In genomic region chr19:20858218-20858617, GRCh38 we compare ENCODE assay signal across 22 cellular contexts.
"Had no signal": no experiment of that assay in that cellular context is flagged by ENCODE, and none has a peak within 500 bp of the region (broad histone marks: within the 10 kb centered on the region; RNA-seq: fewer than 3 reads in every experiment).

No MANE protein-coding gene starts in this region.

- H3K4me1 ChIP-seq: esophagus squamous epithelium, gastrocnemius medialis, psoas muscle, right atrium auricular region, spleen, testis had no signal

- H3K27me3 ChIP-seq: dorsolateral prefrontal cortex, esophagus squamous epithelium, gastrocnemius medialis, ovary, right atrium auricular region, spleen, testis had no signal

- H3K27ac ChIP-seq: dorsolateral prefrontal cortex, esophagus squamous epithelium, gastrocnemius medialis, ovary, psoas muscle, right atrium auricular region, spleen, testis had no signal

- H3K9me3 ChIP-seq: gastrocnemius medialis, ovary, psoas muscle, testis had no signal

- H3K4me1 Mint-ChIP-seq: activated T-helper 17 cell treated with anti-CD3 and anti-CD28 coated beads, Interleukin-2, amount 50 U/mL, for 72 hours; mesothelial cell of epicardium; naive thymus-derived CD8-positive, alpha-beta T cell had no signal

- DNase-seq: activated T-cell treated with anti-CD3 and anti-CD28 coated beads, Interleukin-2, amount 50 U/mL, for 1 hour; aorta; central memory CD4-positive, alpha-beta T cell; dorsolateral prefrontal cortex; effector memory CD8-positive, alpha-beta T cell; esophagus squamous epithelium; gastrocnemius medialis; hippocampal formation; left ventricle myocardium superior; mammary epithelial cell; naive thymus-derived CD8-positive, alpha-beta T cell; ovary; psoas muscle; spleen; stimulated activated CD4-positive, alpha-beta T cell treated with anti-CD3 and anti-CD28 coated beads, Interleukin-4, amount 100 ng/mL, for 1 hour; stimulated activated naive CD4-positive, alpha-beta T cell; testis had no signal

- H3K36me3 Mint-ChIP-seq: type B pancreatic cell had no signal

- ATAC-seq: activated naive CD4-positive, alpha-beta T cell treated with anti-CD3 and anti-CD28 coated beads, Interleukin-2, amount 50 U/mL, for 72 hours; activated T-helper 17 cell treated with anti-CD3 and anti-CD28 coated beads, Interleukin-2, amount 50 U/mL, for 72 hours; effector memory CD8-positive, alpha-beta T cell; gastrocnemius medialis; left ventricle myocardium superior; naive thymus-derived CD8-positive, alpha-beta T cell; psoas muscle had no signal

- H3K27ac Mint-ChIP-seq: activated naive CD4-positive, alpha-beta T cell treated with anti-CD3 and anti-CD28 coated beads, Interleukin-2, amount 50 U/mL, for 72 hours; activated T-helper 17 cell treated with anti-CD3 and anti-CD28 coated beads, Interleukin-2, amount 50 U/mL, for 72 hours; effector memory CD8-positive, alpha-beta T cell; mesothelial cell of epicardium; type B pancreatic cell had no signal

- H3K4me3 Mint-ChIP-seq: activated T-helper 17 cell treated with anti-CD3 and anti-CD28 coated beads, Interleukin-2, amount 50 U/mL, for 72 hours; effector memory CD8-positive, alpha-beta T cell; mesothelial cell of epicardium; type B pancreatic cell had no signal

- H3K27me3 Mint-ChIP-seq: activated T-helper 17 cell treated with anti-CD3 and anti-CD28 coated beads, Interleukin-2, amount 50 U/mL, for 72 hours; effector memory CD8-positive, alpha-beta T cell; naive thymus-derived CD8-positive, alpha-beta T cell; type B pancreatic cell had no signal
